In the genomic region with DNA sequence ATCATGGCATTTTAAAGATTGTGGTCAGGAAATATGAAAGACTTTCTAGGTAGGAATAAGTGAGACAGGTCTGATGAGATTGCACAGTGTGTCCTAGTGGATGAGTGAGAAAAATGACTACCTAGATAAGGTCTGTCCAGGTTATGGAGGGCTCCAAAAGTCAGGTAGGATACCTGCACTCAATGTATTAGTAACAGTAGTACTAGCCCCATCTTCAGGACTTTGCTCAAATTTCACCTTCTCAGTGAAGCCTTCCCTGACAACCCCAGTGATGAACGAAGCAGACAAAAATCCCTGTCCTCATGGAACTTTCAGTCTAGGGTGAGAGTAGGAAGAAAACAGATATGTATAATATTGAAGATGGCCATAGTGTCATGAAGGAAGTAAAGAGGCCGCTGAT, we compare ENCODE assay signal across 30 cellular contexts.
"Had no signal": no experiment of that assay in that cellular context is flagged by ENCODE, and none has a peak within 500 bp of the region (broad histone marks: within the 10 kb centered on the region; RNA-seq: fewer than 3 reads in every experiment).

No MANE protein-coding gene starts in this region.

- H3K27ac ChIP-seq: brain microvascular endothelial cell, coronary artery, dorsolateral prefrontal cortex, esophagus muscularis mucosa, foreskin keratinocyte, gastrocnemius medialis, heart left ventricle, VCaP had no signal

- H3K27ac Mint-ChIP-seq: activated B cell treated with CpG ODN at 0.5 μM for 24 hours; activated CD8-positive, alpha-beta T cell treated with anti-CD3 and anti-CD28 coated beads for 36 hours; activated naive CD8-positive, alpha-beta T cell; activated T-helper 17 cell treated with anti-CD3 and anti-CD28 coated beads, Interleukin-2, amount 50 U/mL, for 72 hours; dendritic cell treated with granulocyte-macrophage colony-stimulating factor and Interleukin-4, amounts not matched to agents 40 ng/mL and 50 ng/mL, for 4 days had no signal

- H3K27me3 Mint-ChIP-seq: activated B cell treated with CpG ODN at 0.5 μM for 24 hours; activated CD8-positive, alpha-beta T cell treated with anti-CD3 and anti-CD28 coated beads for 36 hours; activated naive CD8-positive, alpha-beta T cell; central memory CD8-positive, alpha-beta T cell; dendritic cell treated with granulocyte-macrophage colony-stimulating factor and Interleukin-4, amounts not matched to agents 40 ng/mL and 50 ng/mL, for 4 days had no signal

- H3K36me3 ChIP-seq: brain microvascular endothelial cell, esophagus muscularis mucosa, gastrocnemius medialis, heart left ventricle had no signal

- H3K4me1 ChIP-seq: esophagus muscularis mucosa, foreskin keratinocyte, gastrocnemius medialis, heart left ventricle had no signal

- H3K4me3 ChIP-seq: coronary artery, dorsolateral prefrontal cortex, esophagus muscularis mucosa, gastrocnemius medialis, heart left ventricle had no signal

- H3K36me3 Mint-ChIP-seq: activated naive CD8-positive, alpha-beta T cell had no signal

- H3K9me3 Mint-ChIP-seq: activated B cell treated with CpG ODN at 0.5 μM for 24 hours; activated CD8-positive, alpha-beta T cell treated with anti-CD3 and anti-CD28 coated beads for 36 hours; activated T-cell treated with anti-CD3 and anti-CD28 coated beads, Interleukin-2, amount 50 U/mL, for 4 hours; dendritic cell treated with granulocyte-macrophage colony-stimulating factor and Interleukin-4, amounts not matched to agents 40 ng/mL and 50 ng/mL, for 4 days had no signal

- H3K4me3 Mint-ChIP-seq: activated B cell treated with CpG ODN at 0.5 μM for 24 hours; activated CD8-positive, alpha-beta T cell treated with anti-CD3 and anti-CD28 coated beads for 36 hours; activated naive CD8-positive, alpha-beta T cell; activated T-cell treated with anti-CD3 and anti-CD28 coated beads, Interleukin-2, amount 50 U/mL, for 4 hours; activated T-helper 17 cell treated with anti-CD3 and anti-CD28 coated beads, Interleukin-2, amount 50 U/mL, for 72 hours; central memory CD8-positive, alpha-beta T cell; dendritic cell treated with granulocyte-macrophage colony-stimulating factor and Interleukin-4, amounts not matched to agents 40 ng/mL and 50 ng/mL, for 4 days had no signal

- DNase-seq: activated B cell treated with CpG ODN at 0.5 μM for 24 hours; activated CD4-positive, alpha-beta T cell treated with anti-CD3 and anti-CD28 coated beads for 48 hours; activated CD4-positive, alpha-beta T cell treated with anti-CD3 and anti-CD28 coated beads, Interleukin-2, amount 50 U/mL, for 1 hour; activated CD4-positive, alpha-beta T cell treated with anti-CD3 and anti-CD28 coated beads, Interleukin-2, amount 50 U/mL, for 48 hours; activated CD8-positive, alpha-beta memory T cell treated with anti-CD3 and anti-CD28 coated beads for 24 hours; activated CD8-positive, alpha-beta T cell treated with anti-CD3 and anti-CD28 coated beads for 36 hours; activated effector memory CD4-positive, alpha-beta T cell treated with Interleukin-2 at 50 U/mL for 16 hours; activated gamma-delta T cell treated with Interleukin-2 at 50 U/mL for 16 hours; activated naive CD4-positive, alpha-beta T cell treated with anti-CD3 and anti-CD28 coated beads, Interleukin-2, amount 50 U/mL, for 16 hours; activated naive CD4-positive, alpha-beta T cell treated with Interleukin-2 at 50 U/mL for 16 hours; activated T-cell treated with anti-CD3 and anti-CD28 coated beads, Interleukin-2, amount 50 U/mL, for 4 hours; amniotic stem cell; anterior cingulate cortex; brain microvascular endothelial cell; dorsolateral prefrontal cortex; effector memory CD4-positive, alpha-beta T cell; erythroblast; foreskin keratinocyte; gastrocnemius medialis; glutamatergic neuron; heart left ventricle; T-helper 2 cell had no signal

- H3K9me3 ChIP-seq: esophagus muscularis mucosa, gastrocnemius medialis, heart left ventricle had no signal

- ATAC-seq: activated CD4-positive, CD25-positive, alpha-beta regulatory T cell treated with anti-CD3 and anti-CD28 coated beads, Interleukin-2, amount 50 U/mL, for 24 hours; activated CD8-positive, alpha-beta T cell treated with anti-CD3 and anti-CD28 coated beads for 36 hours; activated T-cell treated with anti-CD3 and anti-CD28 coated beads, Interleukin-2, amount 50 U/mL, for 4 hours; activated T-helper 17 cell treated with anti-CD3 and anti-CD28 coated beads, Interleukin-2, amount 50 U/mL, for 72 hours; foreskin keratinocyte; gastrocnemius medialis; heart left ventricle had no signal

- H3K4me1 Mint-ChIP-seq: activated B cell treated with CpG ODN at 0.5 μM for 24 hours; activated T-helper 17 cell treated with anti-CD3 and anti-CD28 coated beads, Interleukin-2, amount 50 U/mL, for 72 hours; central memory CD8-positive, alpha-beta T cell had no signal

- H3K27me3 ChIP-seq: brain microvascular endothelial cell, esophagus muscularis mucosa, foreskin keratinocyte, gastrocnemius medialis had no signal
